ENCODE assay signal across 8 cellular contexts in genomic region chr14:51862171-51862838, GRCh38. TPM values are rescaled to one million over a fixed set of nuclear protein-coding genes. Genes with fewer than 3 reads are reported as not detected.
DNase-seq lines count a peak whose midpoint lies in the region; ATAC-seq and TF ChIP-seq lines count a peak whose summit lies in the region.

No MANE protein-coding gene starts in this region.

- H4K5ac ChIP-seq in H9 (ENCODE audit: insufficient read length, low read depth, low read length) = no peak overlapping the region

- H3K14ac ChIP-seq in H9 (ENCODE audit: insufficient read depth, low read length) = no peak overlapping the region

- H3K4me1 ChIP-seq in esophagus muscularis mucosa = peaks cover 12 to 24% (median 20%) of the 10 kb centered on the region in 4 donors
- peaks cover 7% of the 10 kb centered on the region; the same call in 1 of the 2 replicates for H3K4me1 ChIP-seq in H9 (ENCODE audit: insufficient read depth, low read length)

- H3K27ac Mint-ChIP-seq in stimulated activated naive CD8-positive, alpha-beta T cell treated with anti-CD3 and anti-CD28 coated beads, Interleukin-15, Interleukin-2, amounts not matched to agents 100 ng/mL and 50 ng/mL, for 24 hours = peak overlapping the region; percentile 96
- no peak overlapping the region for H3K27ac Mint-ChIP-seq in H9

- TF ChIP-seq CTCF in esophagus muscularis mucosa (IDR thresholded peaks at IDR 0.05) = no peak
- no peak for TF ChIP-seq CTCF in H9 (conservative IDR thresholded peaks at IDR 0.05)

- H3K27ac ChIP-seq in esophagus muscularis mucosa (replicated peaks in 1 of 4) (peak overlapping the region in 1 of 4 donors; percentile 28), H9 (ENCODE audit: insufficient read length, low read depth, low read length) (no peak overlapping the region)

- peak overlapping the region; percentile 88 for H3K4me3 Mint-ChIP-seq in stimulated activated naive CD8-positive, alpha-beta T cell treated with anti-CD3 and anti-CD28 coated beads, Interleukin-15, Interleukin-2, amounts not matched to agents 100 ng/mL and 50 ng/mL, for 24 hours
- H3K4me3 Mint-ChIP-seq in H9 = peak overlapping the region in 1 of 2 experiments; percentile 10; a peak in 2 of 5 replicates

- H3K9me3 ChIP-seq in esophagus muscularis mucosa (no peaks in the 10 kb centered on the region), H9 (ENCODE audit: control insufficient read depth, low read depth, low read length) (no peaks in the 10 kb centered on the region)

- H3K27me3 Mint-ChIP-seq in stimulated activated naive CD8-positive, alpha-beta T cell treated with anti-CD3 and anti-CD28 coated beads, Interleukin-15, Interleukin-2, amounts not matched to agents 100 ng/mL and 50 ng/mL, for 24 hours = no peaks in the 10 kb centered on the region
- H3K27me3 Mint-ChIP-seq in H9 (ENCODE audit: low read depth) = peaks cover 38% of the 10 kb centered on the region

- H3K36me3 ChIP-seq in esophagus muscularis mucosa = no peaks in the 10 kb centered on the region

- H2BK15ac ChIP-seq in H9 (ENCODE audit: low read depth, low read length) = no peak overlapping the region

- no peaks in the 10 kb centered on the region for H3K27me3 ChIP-seq in esophagus muscularis mucosa
- peaks cover 2% of the 10 kb centered on the region; the same call in 1 of the 2 replicates for H3K27me3 ChIP-seq in H9 (ENCODE audit: insufficient read depth, low read length)

- no peak overlapping the region for H4K8ac ChIP-seq in H9 (replicated peaks; ENCODE audit: insufficient read length, low read depth, low read length)

- H3T11ph ChIP-seq in H9 (ENCODE audit: low read length) = no peak overlapping the region

- no peak overlapping the region for H3K9ac ChIP-seq in H9 (ENCODE audit: extremely low read depth, insufficient read length, low read length)

- no peak overlapping the region for H4K91ac ChIP-seq in H9 (ENCODE audit: insufficient read length, low read depth, low read length)

- TF ChIP-seq EP300 in esophagus muscularis mucosa (IDR thresholded peaks at IDR 0.05) = no peak

- H2BK20ac ChIP-seq in H9 (ENCODE audit: low read depth, low read length, poor library complexity, severe bottlenecking) = no peak overlapping the region

- H2AFZ ChIP-seq in H9 (ENCODE audit: low read length) = no peak overlapping the region

- 69% methylated on average over 5 of the region's 5 CpGs for WGBS in esophagus muscularis mucosa
- WGBS in H9 (ENCODE audit: extremely low coverage, insufficient read length, low lambda C conversion rate) = no CpG with 5 or more reads among the region's 5 CpGs

- no peak for TF ChIP-seq POLR2A in esophagus muscularis mucosa (IDR thresholded peaks at IDR 0.05; ENCODE audit: low read depth)

- H2AK5ac ChIP-seq in H9 (ENCODE audit: insufficient read length, low read length) = no peak overlapping the region

- no peak overlapping the region for H2BK5ac ChIP-seq in H9 (ENCODE audit: insufficient read length, low read length)

- H3K56ac ChIP-seq in H9 (ENCODE audit: insufficient read length, low read depth, low read length) = no peak overlapping the region

- H3K4me2 ChIP-seq in H9 (ENCODE audit: insufficient read depth, insufficient read length, low read length) = no peak overlapping the region

- H3K79me1 ChIP-seq in H9 (ENCODE audit: insufficient read depth, low read depth, low read length, poor library complexity, severe bottlenecking) = no peaks in the 10 kb centered on the region

- no peaks in the 10 kb centered on the region for H4K20me1 ChIP-seq in H9 (ENCODE audit: control insufficient read depth, insufficient read depth, insufficient read length)

- peaks cover 38% of the 10 kb centered on the region for H3K4me1 Mint-ChIP-seq in stimulated activated naive CD8-positive, alpha-beta T cell treated with anti-CD3 and anti-CD28 coated beads, Interleukin-15, Interleukin-2, amounts not matched to agents 100 ng/mL and 50 ng/mL, for 24 hours (ENCODE audit: low read depth)
- peaks cover 39 to 44% of the 10 kb centered on the region in 2 experiments for H3K4me1 Mint-ChIP-seq in H9

- H3K9me3 Mint-ChIP-seq in stimulated activated naive CD8-positive, alpha-beta T cell treated with anti-CD3 and anti-CD28 coated beads, Interleukin-15, Interleukin-2, amounts not matched to agents 100 ng/mL and 50 ng/mL, for 24 hours = no peaks in the 10 kb centered on the region
- no peaks in the 10 kb centered on the region for H3K9me3 Mint-ChIP-seq in H9

- H2BK12ac ChIP-seq in H9 (ENCODE audit: insufficient read length, low read depth, low read length) = no peak overlapping the region

- ATAC-seq in activated CD4-positive, CD25-positive, alpha-beta regulatory T cell treated with anti-CD3 and anti-CD28 coated beads, Interleukin-2, amount 50 U/mL, for 24 hours = peak; percentile 55 to 62
- no peak for ATAC-seq in HG03097 (IDR thresholded peaks at IDR 0.05; ENCODE audit: low FRiP score, unreplicated experiment)

- no peak overlapping the region for H2BK120ac ChIP-seq in H9 (ENCODE audit: low read depth, low read length, poor library complexity, severe bottlenecking)

- no peak overlapping the region for H3K23ac ChIP-seq in H9 (ENCODE audit: insufficient read length, low read depth, low read length)

- no peak overlapping the region for H3K4ac ChIP-seq in H9 (ENCODE audit: low read depth, low read length)

- H3K23me2 ChIP-seq in H9 (ENCODE audit: insufficient read length, low read depth, low read length, poor library complexity, severe bottlenecking) = peaks cover 5% of the 10 kb centered on the region

- H3K4me3 ChIP-seq in esophagus muscularis mucosa = peak overlapping the region; percentile 42 to 58 (median 56)

- H3K79me2 ChIP-seq in H9 (ENCODE audit: insufficient read depth, low read length) = no peaks in the 10 kb centered on the region

- intact Hi-C loops in esophagus muscularis mucosa (cut with DNase I) = loop anchor here (10.0 kb wide), 1 partner anchor 112 kb away; no protein-coding TSS in a partner anchor

- no peak overlapping the region for H3K18ac ChIP-seq in H9 (ENCODE audit: insufficient read length, low read depth, low read length)

- peaks cover 13% of the 10 kb centered on the region for H3K36me3 Mint-ChIP-seq in stimulated activated naive CD8-positive, alpha-beta T cell treated with anti-CD3 and anti-CD28 coated beads, Interleukin-15, Interleukin-2, amounts not matched to agents 100 ng/mL and 50 ng/mL, for 24 hours (ENCODE audit: low read depth)
- no peaks in the 10 kb centered on the region for H3K36me3 Mint-ChIP-seq in H9 (ENCODE audit: insufficient read depth in 1 of 3, low read depth in 3 of 3)

- no peak for DNase-seq in activated CD4-positive, CD25-positive, alpha-beta regulatory T cell (lab: John Stamatoyannopoulos, UW)
- DNase-seq in OCI-M1 (lab: John Stamatoyannopoulos, UW) (peak; percentile 29), esophagus muscularis mucosa (ENCODE audit: extremely low spot score) (no peak), NCI-H524 (lab: John Stamatoyannopoulos, UW) (no peak), H9 (no peak)

RNA-seq across cellular contexts. Expression of gene GNG2, which starts 1.9 kb away (rescaled TPM):
- 10 to 100 TPM; 15.7 to 19.9 (median 17.7) TPM for total RNA-seq in esophagus muscularis mucosa
- total RNA-seq in H9 (2021) = 7.0 and 7.9 TPM in 2 replicates
